ENCODE assay signal across 3 cellular contexts in the genomic region with DNA sequence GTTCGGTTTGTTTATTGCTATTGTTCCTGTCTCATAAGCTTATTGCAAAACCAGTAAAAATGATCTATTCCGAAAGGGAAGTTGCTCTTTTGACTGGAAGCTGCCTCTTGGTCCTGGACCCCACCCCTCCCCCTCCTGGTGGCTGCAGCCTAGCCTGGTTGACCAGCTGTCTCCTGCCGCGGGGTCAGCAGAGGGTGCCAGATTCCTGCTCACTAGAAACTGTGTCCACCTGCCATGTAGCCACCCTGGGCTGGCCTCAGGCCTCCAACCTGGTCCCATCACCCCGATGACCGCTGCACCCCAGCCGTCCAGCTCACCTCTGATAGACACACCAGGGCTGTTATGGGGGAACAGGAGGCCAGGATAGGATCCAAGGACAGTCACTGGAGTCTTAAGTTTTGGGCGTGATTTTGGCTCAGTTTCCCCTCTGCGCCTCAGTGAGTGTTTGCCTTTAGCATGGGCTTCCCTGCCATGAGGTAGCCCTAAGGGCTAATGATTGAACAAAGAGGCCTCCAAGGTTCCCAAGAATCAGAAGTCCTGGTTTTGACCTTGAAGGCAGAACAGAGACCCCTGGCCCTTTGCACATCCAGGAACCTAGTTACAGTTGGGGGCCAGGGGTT.
TF ChIP-seq lines count a peak whose summit lies in the region.

No MANE protein-coding gene starts in this region.

TF ChIP-seq in SK-N-SH, 30 proteins besides CTCF, POLR2A, EP300 and RAD21:
- TF ChIP-seq ELF1 (IDR thresholded peaks at IDR 0.05) = no peak
TF ChIP-seq in SK-N-SH: peak in this region for 0.

TF ChIP-seq in SK-N-SH treated with all-trans-retinoic acid at 6 μM for 48 hours, 23 proteins besides CTCF, POLR2A, EP300 and RAD21:
- TF ChIP-seq, protein P1, sequence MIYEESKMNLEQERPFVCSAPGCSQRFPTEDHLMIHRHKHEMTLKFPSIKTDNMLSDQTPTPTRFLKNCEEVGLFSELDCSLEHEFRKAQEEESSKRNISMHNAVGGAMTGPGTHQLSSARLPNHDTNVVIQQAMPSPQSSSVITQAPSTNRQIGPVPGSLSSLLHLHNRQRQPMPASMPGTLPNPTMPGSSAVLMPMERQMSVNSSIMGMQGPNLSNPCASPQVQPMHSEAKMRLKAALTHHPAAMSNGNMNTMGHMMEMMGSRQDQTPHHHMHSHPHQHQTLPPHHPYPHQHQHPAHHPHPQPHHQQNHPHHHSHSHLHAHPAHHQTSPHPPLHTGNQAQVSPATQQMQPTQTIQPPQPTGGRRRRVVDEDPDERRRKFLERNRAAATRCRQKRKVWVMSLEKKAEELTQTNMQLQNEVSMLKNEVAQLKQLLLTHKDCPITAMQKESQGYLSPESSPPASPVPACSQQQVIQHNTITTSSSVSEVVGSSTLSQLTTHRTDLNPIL (CRISPR knock-in tag; IDR thresholded peaks at IDR 0.05; ENCODE audit: low read depth) = no peak
- TF ChIP-seq, protein P2, sequence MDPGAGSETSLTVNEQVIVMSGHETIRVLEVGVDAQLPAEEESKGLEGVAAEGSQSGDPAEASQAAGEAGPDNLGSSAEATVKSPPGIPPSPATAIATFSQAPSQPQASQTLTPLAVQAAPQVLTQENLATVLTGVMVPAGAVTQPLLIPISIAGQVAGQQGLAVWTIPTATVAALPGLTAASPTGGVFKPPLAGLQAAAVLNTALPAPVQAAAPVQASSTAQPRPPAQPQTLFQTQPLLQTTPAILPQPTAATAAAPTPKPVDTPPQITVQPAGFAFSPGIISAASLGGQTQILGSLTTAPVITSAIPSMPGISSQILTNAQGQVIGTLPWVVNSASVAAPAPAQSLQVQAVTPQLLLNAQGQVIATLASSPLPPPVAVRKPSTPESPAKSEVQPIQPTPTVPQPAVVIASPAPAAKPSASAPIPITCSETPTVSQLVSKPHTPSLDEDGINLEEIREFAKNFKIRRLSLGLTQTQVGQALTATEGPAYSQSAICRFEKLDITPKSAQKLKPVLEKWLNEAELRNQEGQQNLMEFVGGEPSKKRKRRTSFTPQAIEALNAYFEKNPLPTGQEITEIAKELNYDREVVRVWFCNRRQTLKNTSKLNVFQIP (CRISPR knock-in tag; IDR thresholded peaks at IDR 0.05; ENCODE audit: borderline replicate concordance, low read depth) = no peak
- no peak for TF ChIP-seq TOX (CRISPR knock-in tag; IDR thresholded peaks at IDR 0.05; ENCODE audit: borderline replicate concordance)
- TF ChIP-seq ZFP30 (CRISPR knock-in tag; IDR thresholded peaks at IDR 0.05) = no peak
- TF ChIP-seq ZNF8 (CRISPR knock-in tag; IDR thresholded peaks at IDR 0.05) = no peak
- TF ChIP-seq BACH2 (CRISPR knock-in tag; IDR thresholded peaks at IDR 0.05; ENCODE audit: borderline replicate concordance) = no peak
- no peak for TF ChIP-seq ZFP3 (CRISPR knock-in tag; IDR thresholded peaks at IDR 0.05)
- TF ChIP-seq, protein P3, sequence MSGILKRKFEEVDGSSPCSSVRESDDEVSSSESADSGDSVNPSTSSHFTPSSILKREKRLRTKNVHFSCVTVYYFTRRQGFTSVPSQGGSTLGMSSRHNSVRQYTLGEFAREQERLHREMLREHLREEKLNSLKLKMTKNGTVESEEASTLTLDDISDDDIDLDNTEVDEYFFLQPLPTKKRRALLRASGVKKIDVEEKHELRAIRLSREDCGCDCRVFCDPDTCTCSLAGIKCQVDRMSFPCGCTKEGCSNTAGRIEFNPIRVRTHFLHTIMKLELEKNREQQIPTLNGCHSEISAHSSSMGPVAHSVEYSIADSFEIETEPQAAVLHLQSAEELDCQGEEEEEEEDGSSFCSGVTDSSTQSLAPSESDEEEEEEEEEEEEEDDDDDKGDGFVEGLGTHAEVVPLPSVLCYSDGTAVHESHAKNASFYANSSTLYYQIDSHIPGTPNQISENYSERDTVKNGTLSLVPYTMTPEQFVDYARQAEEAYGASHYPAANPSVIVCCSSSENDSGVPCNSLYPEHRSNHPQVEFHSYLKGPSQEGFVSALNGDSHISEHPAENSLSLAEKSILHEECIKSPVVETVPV (CRISPR knock-in tag; IDR thresholded peaks at IDR 0.05) = no peak
- TF ChIP-seq SNAI2 (CRISPR knock-in tag; IDR thresholded peaks at IDR 0.05) = no peak
- no peak for TF ChIP-seq OSR1 (CRISPR knock-in tag; IDR thresholded peaks at IDR 0.05)
- TF ChIP-seq GLIS3 (CRISPR knock-in tag; IDR thresholded peaks at IDR 0.05) = no peak
- no peak for TF ChIP-seq ARNTL (CRISPR knock-in tag; IDR thresholded peaks at IDR 0.05; ENCODE audit: borderline replicate concordance, low read depth)
- TF ChIP-seq ZC3H10 (CRISPR knock-in tag; IDR thresholded peaks at IDR 0.05) = no peak
- no peak for TF ChIP-seq PPARA (CRISPR knock-in tag; IDR thresholded peaks at IDR 0.05; ENCODE audit: borderline replicate concordance)
- no peak for TF ChIP-seq ZNF565 (CRISPR knock-in tag; conservative IDR thresholded peaks at IDR 0.05; ENCODE audit: low read depth)
- TF ChIP-seq ISL1 (CRISPR knock-in tag; IDR thresholded peaks at IDR 0.05) = no peak

TF ChIP-seq in Ishikawa, 13 proteins besides CTCF, POLR2A, EP300 and RAD21:
- TF ChIP-seq YY1 (IDR thresholded peaks at IDR 0.05; ENCODE audit: low read depth) = no peak
- TF ChIP-seq, protein P4, sequence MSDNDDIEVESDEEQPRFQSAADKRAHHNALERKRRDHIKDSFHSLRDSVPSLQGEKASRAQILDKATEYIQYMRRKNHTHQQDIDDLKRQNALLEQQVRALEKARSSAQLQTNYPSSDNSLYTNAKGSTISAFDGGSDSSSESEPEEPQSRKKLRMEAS (IDR thresholded peaks at IDR 0.05) = no peak
- TF ChIP-seq TCF12 (IDR thresholded peaks at IDR 0.05; ENCODE audit: low read depth) = no peak
- TF ChIP-seq CREB1 (IDR thresholded peaks at IDR 0.05; ENCODE audit: low read depth) = no peak
- TF ChIP-seq NFIC (IDR thresholded peaks at IDR 0.05) = no peak
- TF ChIP-seq, protein P5, sequence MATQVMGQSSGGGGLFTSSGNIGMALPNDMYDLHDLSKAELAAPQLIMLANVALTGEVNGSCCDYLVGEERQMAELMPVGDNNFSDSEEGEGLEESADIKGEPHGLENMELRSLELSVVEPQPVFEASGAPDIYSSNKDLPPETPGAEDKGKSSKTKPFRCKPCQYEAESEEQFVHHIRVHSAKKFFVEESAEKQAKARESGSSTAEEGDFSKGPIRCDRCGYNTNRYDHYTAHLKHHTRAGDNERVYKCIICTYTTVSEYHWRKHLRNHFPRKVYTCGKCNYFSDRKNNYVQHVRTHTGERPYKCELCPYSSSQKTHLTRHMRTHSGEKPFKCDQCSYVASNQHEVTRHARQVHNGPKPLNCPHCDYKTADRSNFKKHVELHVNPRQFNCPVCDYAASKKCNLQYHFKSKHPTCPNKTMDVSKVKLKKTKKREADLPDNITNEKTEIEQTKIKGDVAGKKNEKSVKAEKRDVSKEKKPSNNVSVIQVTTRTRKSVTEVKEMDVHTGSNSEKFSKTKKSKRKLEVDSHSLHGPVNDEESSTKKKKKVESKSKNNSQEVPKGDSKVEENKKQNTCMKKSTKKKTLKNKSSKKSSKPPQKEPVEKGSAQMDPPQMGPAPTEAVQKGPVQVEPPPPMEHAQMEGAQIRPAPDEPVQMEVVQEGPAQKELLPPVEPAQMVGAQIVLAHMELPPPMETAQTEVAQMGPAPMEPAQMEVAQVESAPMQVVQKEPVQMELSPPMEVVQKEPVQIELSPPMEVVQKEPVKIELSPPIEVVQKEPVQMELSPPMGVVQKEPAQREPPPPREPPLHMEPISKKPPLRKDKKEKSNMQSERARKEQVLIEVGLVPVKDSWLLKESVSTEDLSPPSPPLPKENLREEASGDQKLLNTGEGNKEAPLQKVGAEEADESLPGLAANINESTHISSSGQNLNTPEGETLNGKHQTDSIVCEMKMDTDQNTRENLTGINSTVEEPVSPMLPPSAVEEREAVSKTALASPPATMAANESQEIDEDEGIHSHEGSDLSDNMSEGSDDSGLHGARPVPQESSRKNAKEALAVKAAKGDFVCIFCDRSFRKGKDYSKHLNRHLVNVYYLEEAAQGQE (IDR thresholded peaks at IDR 0.05; ENCODE audit: low read depth) = no peak
- TF ChIP-seq CEBPB (IDR thresholded peaks at IDR 0.05) = no peak
- TF ChIP-seq, protein P6, sequence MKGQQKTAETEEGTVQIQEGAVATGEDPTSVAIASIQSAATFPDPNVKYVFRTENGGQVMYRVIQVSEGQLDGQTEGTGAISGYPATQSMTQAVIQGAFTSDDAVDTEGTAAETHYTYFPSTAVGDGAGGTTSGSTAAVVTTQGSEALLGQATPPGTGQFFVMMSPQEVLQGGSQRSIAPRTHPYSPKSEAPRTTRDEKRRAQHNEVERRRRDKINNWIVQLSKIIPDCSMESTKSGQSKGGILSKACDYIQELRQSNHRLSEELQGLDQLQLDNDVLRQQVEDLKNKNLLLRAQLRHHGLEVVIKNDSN (IDR thresholded peaks at IDR 0.05) = no peak
TF ChIP-seq in Ishikawa: peak in this region for 0.
